9 cellular contexts compared by ENCODE assay signal in the genomic region with DNA sequence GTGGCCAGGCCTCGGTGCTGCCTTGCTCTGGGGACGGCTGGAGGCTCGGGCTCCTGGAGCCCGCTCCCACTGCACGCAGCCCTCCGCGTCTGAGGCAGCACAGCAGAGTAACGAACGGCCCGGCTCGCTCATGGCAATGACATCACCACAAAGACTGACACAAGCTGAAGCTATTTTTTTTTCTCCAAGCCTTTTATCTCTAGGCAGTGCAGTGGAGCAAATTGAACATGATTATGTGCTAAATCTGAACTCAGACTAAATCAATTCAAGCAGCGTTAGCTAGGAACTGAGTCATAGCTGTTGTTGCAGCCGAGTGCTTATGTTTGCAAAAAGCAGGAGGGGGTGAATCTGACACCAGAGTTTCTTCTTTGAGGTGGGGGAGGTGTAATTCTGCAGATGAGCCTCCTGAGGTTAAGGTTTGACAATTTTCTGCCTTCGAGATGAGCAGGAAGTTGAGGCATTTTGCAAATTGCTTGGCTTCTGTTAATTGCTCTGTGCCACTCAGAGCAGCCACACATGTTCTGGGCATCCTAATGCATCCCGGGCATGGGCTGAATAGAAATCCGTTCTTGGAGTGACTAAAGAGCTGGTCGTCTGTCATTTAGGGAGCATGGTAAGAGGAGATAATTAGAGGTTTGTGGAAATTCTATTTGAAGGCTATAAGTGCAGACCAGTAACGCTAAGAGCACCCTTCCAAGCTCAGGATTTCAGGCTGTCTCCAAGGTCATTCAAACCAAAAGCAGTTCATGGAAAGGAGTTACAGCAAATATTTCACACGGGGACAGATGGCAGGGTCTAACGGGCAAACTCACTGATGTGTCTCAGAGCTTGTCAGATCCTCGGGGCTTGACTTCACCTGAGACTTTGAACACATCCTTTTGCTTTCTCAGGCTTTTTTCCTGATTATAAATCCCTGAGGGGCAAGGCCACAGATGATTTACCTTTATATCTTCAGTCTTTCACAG.
A peak's percentile ranks its signal among the peaks of the same experiment; 100 is the strongest.
DNase-seq lines count a peak whose midpoint lies in the region; ATAC-seq, FAIRE-seq and TF ChIP-seq lines count a peak whose summit lies in the region.
"Had no signal": no experiment of that assay in that cellular context is flagged by ENCODE, and none has a peak within 500 bp of the region (broad histone marks: within the 10 kb centered on the region; RNA-seq: fewer than 3 reads in every experiment).

No MANE protein-coding gene starts in this region.

- POLR2A ChIA-PET in SK-N-SH (lab: Yijun Ruan, JAX): no interaction called here

- H3K9me2 ChIP-seq in SK-N-SH: no peaks in the 10 kb centered on the region
- H3K9me2 ChIP-seq in hepatocyte (replicated peaks; ENCODE audit: insufficient read depth): no peaks in the 10 kb centered on the region

- H3K9ac ChIP-seq in SK-N-SH: no peak overlapping the region

- no peak for TF ChIP-seq EP300 in SK-N-SH (IDR thresholded peaks at IDR 0.05; ENCODE audit: borderline replicate concordance in 1 of 2, low read depth in 1 of 2, low read length in 1 of 2)

- H3K4me3 ChIP-seq in SK-N-SH (ENCODE audit: low read depth in 2 of 2, low read length in 1 of 2) (no peak overlapping the region), hepatocyte (no peak overlapping the region)
- H3K4me3 ChIP-seq: SJSA1 had no signal

- H4K20me1 ChIP-seq in SK-N-SH (ENCODE audit: insufficient read depth) (no peaks in the 10 kb centered on the region), hepatocyte (ENCODE audit: insufficient read depth, poor library complexity, severe bottlenecking) (no peaks in the 10 kb centered on the region)

- no peak for DNase-seq in activated T-cell treated with anti-CD3 and anti-CD28 coated beads, Interleukin-2, amount 50 U/mL, for 4 hours
- no peak for DNase-seq in activated T-cell treated with anti-CD3 and anti-CD28 coated beads, Interleukin-2, amount 50 U/mL, for 1 hour
- DNase-seq in SK-N-SH (no peak), hepatocyte (ENCODE audit: low spot score) (peak; percentile 23), D721Med (ENCODE audit: insufficient read length, low spot score) (no peak), NCI-H1694 treated with DMSO at 0.1 percent for 48 hours (lab: John Stamatoyannopoulos, UW) (no peak)
- DNase-seq in stimulated activated effector memory CD8-positive, alpha-beta T cell treated with anti-CD3 and anti-CD28 coated beads, Interleukin-12 subunit alpha, Interleukin-12 subunit beta, amount 100 ng/mL, for 72 hours (ENCODE audit: low spot score in 2 of 2): peak; percentile 17 to 79

- H3K4me1 Mint-ChIP-seq in activated T-cell treated with anti-CD3 and anti-CD28 coated beads, Interleukin-2, amount 50 U/mL, for 4 hours (ENCODE audit: low read depth): peaks cover 5% of the 10 kb centered on the region
- H3K4me1 Mint-ChIP-seq in stimulated activated effector memory CD8-positive, alpha-beta T cell treated with anti-CD3 and anti-CD28 coated beads, Interleukin-12 subunit alpha, Interleukin-12 subunit beta, amount 100 ng/mL, for 72 hours: peaks cover 32% of the 10 kb centered on the region

- H3K27me3 ChIP-seq in SK-N-SH (ENCODE audit: insufficient read depth) (no peaks in the 10 kb centered on the region; the same call in 1 of the 2 replicates), hepatocyte (no peaks in the 10 kb centered on the region)
- H3K27me3 ChIP-seq: SJSA1 had no signal

- no peaks in the 10 kb centered on the region for H3K36me3 ChIP-seq in SK-N-SH (replicated peaks in 1 of 2; ENCODE audit: control insufficient read depth in 1 of 2, insufficient read depth in 2 of 2, low read length in 1 of 2)
- H3K36me3 ChIP-seq in hepatocyte (replicated peaks; ENCODE audit: insufficient read depth, low read depth): no peaks in the 10 kb centered on the region
- H3K36me3 ChIP-seq: SJSA1 had no signal

- H3K27me3 Mint-ChIP-seq in activated T-cell treated with anti-CD3 and anti-CD28 coated beads, Interleukin-2, amount 50 U/mL, for 4 hours (ENCODE audit: low read depth): peaks cover 11% of the 10 kb centered on the region

- no peak overlapping the region for H2AFZ ChIP-seq in SK-N-SH (ENCODE audit: low read depth)
- H2AFZ ChIP-seq in hepatocyte: peak overlapping the region; percentile 17

- TF ChIP-seq RAD21 in SK-N-SH (IDR thresholded peaks at IDR 0.05; ENCODE audit: low read length): no peak

- no peaks in the 10 kb centered on the region for H3K36me3 Mint-ChIP-seq in activated T-cell treated with anti-CD3 and anti-CD28 coated beads, Interleukin-2, amount 50 U/mL, for 4 hours (ENCODE audit: insufficient read depth)
- peaks cover 5% of the 10 kb centered on the region for H3K36me3 Mint-ChIP-seq in stimulated activated effector memory CD8-positive, alpha-beta T cell treated with anti-CD3 and anti-CD28 coated beads, Interleukin-12 subunit alpha, Interleukin-12 subunit beta, amount 100 ng/mL, for 72 hours

- no peaks in the 10 kb centered on the region for H3K9me3 ChIP-seq in SK-N-SH
- no peaks in the 10 kb centered on the region for H3K9me3 ChIP-seq in hepatocyte (ENCODE audit: low read depth)
- H3K9me3 ChIP-seq: SJSA1 had no signal

- WGBS in SK-N-SH (ENCODE audit: low lambda C conversion rate): 0% methylated on average over 19 of the region's 21 CpGs
- WGBS in hepatocyte (ENCODE audit: low lambda C conversion rate, missing lambda C conversion rate): 53% methylated on average over 21 of the region's 21 CpGs

- no peaks in the 10 kb centered on the region for H3F3A ChIP-seq in SK-N-SH (replicated peaks; ENCODE audit: insufficient read depth)

- TF ChIP-seq CTCF in SK-N-SH (IDR thresholded peaks at IDR 0.05) (no peak), hepatocyte (IDR thresholded peaks at IDR 0.05; ENCODE audit: poor library complexity) (no peak), D721Med (IDR thresholded peaks at IDR 0.05; ENCODE audit: insufficient read depth, missing control alignments) (no peak)

- CTCF ChIA-PET in SK-N-SH (lab: Yijun Ruan, JAX): no interaction called here

- peak overlapping the region; percentile 37 for H3K4me3 Mint-ChIP-seq in activated T-cell treated with anti-CD3 and anti-CD28 coated beads, Interleukin-2, amount 50 U/mL, for 4 hours
- H3K4me3 Mint-ChIP-seq in stimulated activated effector memory CD8-positive, alpha-beta T cell treated with anti-CD3 and anti-CD28 coated beads, Interleukin-12 subunit alpha, Interleukin-12 subunit beta, amount 100 ng/mL, for 72 hours: peak overlapping the region; percentile 58

- H3K27ac Mint-ChIP-seq in stimulated activated effector memory CD8-positive, alpha-beta T cell treated with anti-CD3 and anti-CD28 coated beads, Interleukin-12 subunit alpha, Interleukin-12 subunit beta, amount 100 ng/mL, for 72 hours: peak overlapping the region; percentile 24

- H3K4me1 ChIP-seq in SK-N-SH (ENCODE audit: control insufficient read depth in 1 of 2, insufficient read depth in 2 of 2, low read depth in 1 of 2, low read length in 1 of 2) (no peaks in the 10 kb centered on the region), hepatocyte (ENCODE audit: insufficient read depth) (no peaks in the 10 kb centered on the region)
- H3K4me1 ChIP-seq: SJSA1 had no signal

- FAIRE-seq in D721Med (lab: Jason Lieb, UNC): no peak

- no peaks in the 10 kb centered on the region for H3K9me3 Mint-ChIP-seq in activated T-cell treated with anti-CD3 and anti-CD28 coated beads, Interleukin-2, amount 50 U/mL, for 4 hours
- H3K9me3 Mint-ChIP-seq in stimulated activated effector memory CD8-positive, alpha-beta T cell treated with anti-CD3 and anti-CD28 coated beads, Interleukin-12 subunit alpha, Interleukin-12 subunit beta, amount 100 ng/mL, for 72 hours: no peaks in the 10 kb centered on the region

- H3K4me2 ChIP-seq in SK-N-SH (peak overlapping the region; percentile 39), hepatocyte (peak overlapping the region; percentile 12)

- ATAC-seq in activated T-cell treated with anti-CD3 and anti-CD28 coated beads, Interleukin-2, amount 50 U/mL, for 4 hours: peak; percentile 55 to 86
- peak; percentile 86 for ATAC-seq in stimulated activated effector memory CD8-positive, alpha-beta T cell treated with anti-CD3 and anti-CD28 coated beads, Interleukin-12 subunit alpha, Interleukin-12 subunit beta, amount 100 ng/mL, for 72 hours
- ATAC-seq in HG03135 (IDR thresholded peaks at IDR 0.05; ENCODE audit: unreplicated experiment): no peak

- H3K79me2 ChIP-seq in SK-N-SH (ENCODE audit: insufficient read depth): no peaks in the 10 kb centered on the region
- H3K79me2 ChIP-seq in hepatocyte: no peaks in the 10 kb centered on the region

- no peak overlapping the region for H3K27ac ChIP-seq in SK-N-SH (ENCODE audit: low read depth in 2 of 2, low read length in 1 of 2)
- no peak overlapping the region for H3K27ac ChIP-seq in hepatocyte
- H3K27ac ChIP-seq: SJSA1 had no signal

TF ChIP-seq in SK-N-SH, 30 proteins besides CTCF, POLR2A, EP300 and RAD21:
- TF ChIP-seq CHD2 (IDR thresholded peaks at IDR 0.05; ENCODE audit: low read length, partially characterized antibody) (no peak), TCF12 (IDR thresholded peaks at IDR 0.05) (no peak), JUND (IDR thresholded peaks at IDR 0.05) (no peak), MEF2A (IDR thresholded peaks at IDR 0.05; ENCODE audit: borderline replicate concordance, low read depth) (no peak), POLR2AphosphoS5 (IDR thresholded peaks at IDR 0.05; ENCODE audit: low read depth, low read length) (no peak), SMC3 (IDR thresholded peaks at IDR 0.05; ENCODE audit: low read depth, low read length) (no peak), RCOR1 (IDR thresholded peaks at IDR 0.05; ENCODE audit: low read length) (no peak), FOXJ3 (CRISPR knock-in tag; IDR thresholded peaks at IDR 0.05) (no peak), NFIC (IDR thresholded peaks at IDR 0.05; ENCODE audit: borderline replicate concordance) (no peak), ELF1 (IDR thresholded peaks at IDR 0.05) (no peak), RXRA (IDR thresholded peaks at IDR 0.05; ENCODE audit: borderline replicate concordance, low read depth) (no peak), TEAD4 (IDR thresholded peaks at IDR 0.05; ENCODE audit: borderline replicate concordance, insufficient read depth) (no peak), EZH2phosphoT487 (IDR thresholded peaks at IDR 0.05; ENCODE audit: borderline replicate concordance, low read depth) (no peak), MXI1 (IDR thresholded peaks at IDR 0.05; ENCODE audit: low read depth, low read length) (no peak), GABPA (IDR thresholded peaks at IDR 0.05; ENCODE audit: low read depth) (no peak), GATA2 (CRISPR knock-in tag; IDR thresholded peaks at IDR 0.05) (no peak), RFX5 (IDR thresholded peaks at IDR 0.05; ENCODE audit: low read length) (no peak), TAF1 (IDR thresholded peaks at IDR 0.05; ENCODE audit: borderline replicate concordance, low read depth, low read length) (no peak), NRF1 (IDR thresholded peaks at IDR 0.05; ENCODE audit: low read depth, low read length) (no peak)
TF ChIP-seq in SK-N-SH: peak in this region for 0.

Comparison
In these comparisons a context has a peak if more than half of its experiments do, and no peak if none do; other contexts are left out.
1. DNase-seq: peak in hepatocyte (single experiment) and stimulated activated effector memory CD8-positive, alpha-beta T cell treated with anti-CD3 and anti-CD28 coated beads, Interleukin-12 subunit alpha, Interleukin-12 subunit beta, amount 100 ng/mL, for 72 hours (2 of 2); none in activated T-cell treated with anti-CD3 and anti-CD28 coated beads, Interleukin-2, amount 50 U/mL, for 4 hours (single experiment), activated T-cell treated with anti-CD3 and anti-CD28 coated beads, Interleukin-2, amount 50 U/mL, for 1 hour (single experiment), SK-N-SH (single experiment), D721Med (single experiment) and NCI-H1694 treated with DMSO at 0.1 percent for 48 hours (single experiment).